Comparison of ENCODE assay signal across 11 cellular contexts in genomic region chr1:1136547-1137230, GRCh38. TPM values are rescaled to one million over a fixed set of nuclear protein-coding genes. Genes with fewer than 3 reads are reported as not detected.
DNase-seq lines count a peak whose midpoint lies in the region; ATAC-seq, FAIRE-seq and TF ChIP-seq lines count a peak whose summit lies in the region.
"Had no signal": no experiment of that assay in that cellular context is flagged by ENCODE, and none has a peak within 500 bp of the region (broad histone marks: within the 10 kb centered on the region; RNA-seq: fewer than 3 reads in every experiment).

No MANE protein-coding gene starts in this region.

- H3K27ac ChIP-seq in pancreas (peak overlapping the region in 2 of 4 donors; percentile 41), endodermal cell (ENCODE audit: low read depth, low read length) (no peak overlapping the region), coronary artery (no peak overlapping the region)
- H3K27ac ChIP-seq: WERI-Rb-1 had no signal

- intact Hi-C loops in pancreas (cut with DNase I), result no loop called here
- intact Hi-C loops in posterior cingulate gyrus (cut with DNase I), result no loop called here

- no peaks in the 10 kb centered on the region for H3K9me3 Mint-ChIP-seq in activated CD8-positive, alpha-beta T cell treated with anti-CD3 and anti-CD28 coated beads, Interleukin-2, amount 10 ng/mL, durations not matched to agents 7 days and 5 days (ENCODE audit: insufficient read depth)
- H3K9me3 Mint-ChIP-seq in endodermal cell, result no peaks in the 10 kb centered on the region

- H3K9ac ChIP-seq in endodermal cell (ENCODE audit: extremely low read depth, low read length, poor library complexity, severe bottlenecking), result no peak overlapping the region

- peak; percentile 49 for ATAC-seq in activated CD8-positive, alpha-beta T cell treated with anti-CD3 and anti-CD28 coated beads, Interleukin-2, amount 10 ng/mL, durations not matched to agents 7 days and 5 days
- ATAC-seq in pancreas, result peak in 3 of 4 donors; percentile 52 to 56 (median 56)
- no peak for ATAC-seq in HG03439 (IDR thresholded peaks at IDR 0.05; ENCODE audit: unreplicated experiment)

- peak overlapping the region; percentile 18 for H3K4me3 Mint-ChIP-seq in activated CD8-positive, alpha-beta T cell treated with anti-CD3 and anti-CD28 coated beads, Interleukin-2, amount 10 ng/mL, durations not matched to agents 7 days and 5 days
- no peak overlapping the region for H3K4me3 Mint-ChIP-seq in endodermal cell
- H3K4me3 Mint-ChIP-seq: nephron progenitor cell had no signal

- WGBS in pancreas, 2 donors, result 22 to 34% methylated on average over 19 to 48 of the region's 48 CpGs
- 65 to 71% methylated on average over 25 to 48 of the region's 48 CpGs for WGBS in endodermal cell (ENCODE audit: insufficient coverage in 1 of 2, insufficient read length in 1 of 2), 2 experiments

- H3K27ac Mint-ChIP-seq in activated CD8-positive, alpha-beta T cell treated with anti-CD3 and anti-CD28 coated beads, Interleukin-2, amount 10 ng/mL, durations not matched to agents 7 days and 5 days, result peak overlapping the region; percentile 57
- H3K27ac Mint-ChIP-seq in endodermal cell, result no peak overlapping the region
- H3K27ac Mint-ChIP-seq: nephron progenitor cell had no signal

- CTCF ChIA-PET in activated CD8-positive, alpha-beta T cell treated with anti-CD3 and anti-CD28 coated beads, Interleukin-2, amount 10 ng/mL, durations not matched to agents 7 days and 5 days (lab: Charles Lee), result interaction anchor here (0.7 to 2.3 kb wide), 4 partner anchors 14 to 135 kb away, joined by 3 to 13 read pairs (median 4); no protein-coding TSS in a partner anchor

- H3K9me3 ChIP-seq in pancreas (no peaks in the 10 kb centered on the region), endodermal cell (ENCODE audit: control insufficient read depth, low read length) (no peaks in the 10 kb centered on the region)

- H3K36me3 Mint-ChIP-seq in activated CD8-positive, alpha-beta T cell treated with anti-CD3 and anti-CD28 coated beads, Interleukin-2, amount 10 ng/mL, durations not matched to agents 7 days and 5 days (ENCODE audit: low read depth), result no peaks in the 10 kb centered on the region
- no peaks in the 10 kb centered on the region for H3K36me3 Mint-ChIP-seq in endodermal cell (ENCODE audit: low read depth)

- POLR2A ChIA-PET in activated CD8-positive, alpha-beta T cell treated with anti-CD3 and anti-CD28 coated beads, Interleukin-2, amount 10 ng/mL, durations not matched to agents 7 days and 5 days (lab: Charles Lee), result interaction anchor here (1.0 to 1.1 kb wide), 2 partner anchors 14 to 238 kb away, joined by 3 read pairs; partner anchors contain the start of gene AURKAIP1

- no peak for FAIRE-seq in pancreas (lab: Jason Lieb, UNC)

- H3K4me1 Mint-ChIP-seq in activated CD8-positive, alpha-beta T cell treated with anti-CD3 and anti-CD28 coated beads, Interleukin-2, amount 10 ng/mL, durations not matched to agents 7 days and 5 days (ENCODE audit: low read depth), result peaks cover 30% of the 10 kb centered on the region
- no peaks in the 10 kb centered on the region for H3K4me1 Mint-ChIP-seq in endodermal cell

- TF ChIP-seq CTCF in pancreas (IDR thresholded peaks at IDR 0.05) (no peak), endodermal cell (conservative IDR thresholded peaks at IDR 0.05) (no peak), coronary artery (IDR thresholded peaks at IDR 0.05) (no peak)

- H3K27me3 ChIP-seq in pancreas, result no peaks in the 10 kb centered on the region
- no peaks in the 10 kb centered on the region for H3K27me3 ChIP-seq in endodermal cell (ENCODE audit: control insufficient read depth, insufficient read depth, low read length, poor library complexity, severe bottlenecking)

- H3K36me3 ChIP-seq in pancreas (no peaks in the 10 kb centered on the region), endodermal cell (ENCODE audit: control insufficient read depth, insufficient read depth, low read length) (no peaks in the 10 kb centered on the region)
- H3K36me3 ChIP-seq: WERI-Rb-1 had no signal

- peak; percentile 54 for DNase-seq in GM19238 (ENCODE audit: insufficient read length, low spot score)
- DNase-seq in NCI-H1105 (lab: John Stamatoyannopoulos, UW), result peak; percentile 97
- peak; percentile 35 for DNase-seq in activated CD8-positive, alpha-beta T cell treated with anti-CD3 and anti-CD28 coated beads, Interleukin-2, amount 10 ng/mL, durations not matched to agents 7 days and 5 days
- DNase-seq in pancreas, result no peak
- DNase-seq in endodermal cell, result no peak
- DNase-seq in posterior cingulate gyrus, result no peak
- no peak for DNase-seq in coronary artery (ENCODE audit: low spot score)
- DNase-seq: nephron progenitor cell, WERI-Rb-1 had no signal

- H3K4me1 ChIP-seq in pancreas (no peaks in the 10 kb centered on the region), endodermal cell (ENCODE audit: control insufficient read depth, insufficient read depth, low read length) (no peaks in the 10 kb centered on the region)

- H3K27me3 Mint-ChIP-seq in activated CD8-positive, alpha-beta T cell treated with anti-CD3 and anti-CD28 coated beads, Interleukin-2, amount 10 ng/mL, durations not matched to agents 7 days and 5 days (ENCODE audit: low read depth), result no peaks in the 10 kb centered on the region
- peaks cover 7% of the 10 kb centered on the region for H3K27me3 Mint-ChIP-seq in endodermal cell (ENCODE audit: insufficient read depth)

- peak overlapping the region in 2 of 4 donors; percentile 26 to 29 for H3K4me3 ChIP-seq in pancreas
- no peak overlapping the region for H3K4me3 ChIP-seq in endodermal cell (ENCODE audit: low read length)
- no peak overlapping the region for H3K4me3 ChIP-seq in coronary artery

RNA-seq across cellular contexts. Expression of gene C1orf159, which starts 20.8 kb away (rescaled TPM):
- 10 to 100 TPM; 24.5 to 26.8 TPM for total RNA-seq in activated CD8-positive, alpha-beta T cell treated with anti-CD3 and anti-CD28 coated beads, Interleukin-2, amount 10 ng/mL, durations not matched to agents 7 days and 5 days
- 1 to 10 TPM; 3.0 to 6.7 (median 4.0) TPM for total RNA-seq in pancreas
- polyA plus RNA-seq in pancreas, result 10 to 100 TPM; 20.9 to 30.7 TPM
- total RNA-seq in endodermal cell, result 10 to 100 TPM; 23.1 to 29.5 TPM
- 22.6 TPM for polyA plus RNA-seq in endodermal cell (2013, experiment 1 of 2)
- polyA plus RNA-seq in endodermal cell (2013, experiment 2 of 2), result 22.5 TPM

RNA-seq across cellular contexts. Expression of gene TTLL10, which starts 37.0 kb away (rescaled TPM):
- under 1 TPM; 0.63 to 0.90 TPM for total RNA-seq in activated CD8-positive, alpha-beta T cell treated with anti-CD3 and anti-CD28 coated beads, Interleukin-2, amount 10 ng/mL, durations not matched to agents 7 days and 5 days
- total RNA-seq in pancreas (under 1 TPM in 5 of 6 donors, not detected in 1; 0.20 to 0.51 (median 0.38) TPM), endodermal cell (1 to 10 TPM in 1 of 2 donors, under 1 TPM in 1; 0.93 to 1.2 TPM)
- polyA plus RNA-seq in pancreas, result 1 to 10 TPM; 1.0 to 1.6 TPM
- 1.1 TPM for polyA plus RNA-seq in endodermal cell (2013, experiment 1 of 2)
- 0.21 TPM for polyA plus RNA-seq in endodermal cell (2013, experiment 2 of 2)
- total RNA-seq: HT1080 had no signal

Comparison
In these comparisons a context has a peak if more than half of its experiments do, and no peak if none do; other contexts are left out.
1. DNase-seq: peak in GM19238 (single experiment), NCI-H1105 (single experiment) and activated CD8-positive, alpha-beta T cell treated with anti-CD3 and anti-CD28 coated beads, Interleukin-2, amount 10 ng/mL, durations not matched to agents 7 days and 5 days (single experiment); none in pancreas (0 of 6), endodermal cell (single experiment), posterior cingulate gyrus (0 of 10) and coronary artery (single experiment).